ENCODE assay signal across 13 cellular contexts in genomic region chr1:229109320-229109761, GRCh38.
DNase-seq lines count a peak whose midpoint lies in the region; ATAC-seq, FAIRE-seq and TF ChIP-seq lines count a peak whose summit lies in the region.
"Had no signal": no experiment of that assay in that cellular context is flagged by ENCODE, and none has a peak within 500 bp of the region (broad histone marks: within the 10 kb centered on the region; RNA-seq: fewer than 3 reads in every experiment).

No MANE protein-coding gene starts in this region.

- FAIRE-seq in small intestine (lab: Jason Lieb, UNC), result no peak

- no peaks in the 10 kb centered on the region for H3K9me3 ChIP-seq in mucosa of stomach (ENCODE audit: control insufficient read depth, low read length)
- no peaks in the 10 kb centered on the region for H3K9me3 ChIP-seq in thoracic aorta
- no peaks in the 10 kb centered on the region for H3K9me3 ChIP-seq in small intestine (ENCODE audit: control insufficient read depth, low read depth)

- H3K9ac ChIP-seq in mucosa of stomach (ENCODE audit: low read length), result peak overlapping the region; percentile 38
- H3K9ac ChIP-seq: KMS-11 had no signal

- H3K4me1 Mint-ChIP-seq in nephron progenitor cell, result peaks cover 68% of the 10 kb centered on the region

- H3K27ac Mint-ChIP-seq in nephron progenitor cell, result no peak overlapping the region

- DNase-seq in NOMO-1 (lab: John Stamatoyannopoulos, UW; ENCODE audit: unreplicated experiment in 2 of 2) (peak; percentile 27 to 56), epidermal melanocyte (ENCODE audit: insufficient read length, low spot score) (peak; percentile 67), thoracic aorta (ENCODE audit: low spot score) (peak; percentile 20), small intestine (no peak), nephron progenitor cell (no peak), HEK293T (ENCODE audit: extremely low spot score) (no peak)
- DNase-seq: activated CD8-positive, alpha-beta memory T cell treated with anti-CD3 and anti-CD28 coated beads, Interleukin-2, amount 50 U/mL, for 48 hours; stimulated activated CD4-positive, alpha-beta T cell treated with anti-CD3 and anti-CD28 coated beads, Interleukin-2, amount 100 ng/mL, for 48 hours; stimulated activated naive CD8-positive, alpha-beta T cell treated with anti-CD3 and anti-CD28 coated beads, Interleukin-15, Interleukin-2, amounts not matched to agents 100 U/mL and 50 U/mL, for 24 hours had no signal

- TF ChIP-seq CTCF in thoracic aorta (IDR thresholded peaks at IDR 0.05) (no peak), nephron progenitor cell (IDR thresholded peaks at IDR 0.05) (no peak)

- H3K4me1 ChIP-seq in mucosa of stomach (ENCODE audit: control insufficient read depth, insufficient read depth, low read length) (peaks cover 37% of the 10 kb centered on the region), thoracic aorta (ENCODE audit: control insufficient read depth in 1 of 2, low read depth in 2 of 2) (peaks cover 17 to 84% of the 10 kb centered on the region in 2 donors), small intestine (ENCODE audit: control insufficient read depth in 2 of 2, insufficient read depth in 1 of 2, low read depth in 1 of 2, low read length in 1 of 2) (no peaks in the 10 kb centered on the region)

- H3K4me3 ChIP-seq in mucosa of stomach (ENCODE audit: low read length) (no peak overlapping the region), thoracic aorta (no peak overlapping the region), small intestine (ENCODE audit: low read depth in 1 of 2, low read length in 2 of 2) (no peak overlapping the region)

- H3K36me3 ChIP-seq in mucosa of stomach (ENCODE audit: control insufficient read depth, insufficient read depth, low read length) (no peaks in the 10 kb centered on the region), thoracic aorta (no peaks in the 10 kb centered on the region), small intestine (ENCODE audit: control insufficient read depth in 2 of 2, insufficient read depth in 2 of 2, low read length in 2 of 2) (no peaks in the 10 kb centered on the region)

- H3K27ac ChIP-seq in thoracic aorta (peak overlapping the region; percentile 76 to 95), small intestine (ENCODE audit: low read depth in 1 of 2, low read length in 1 of 2) (no peak overlapping the region)
- H3K27ac ChIP-seq: KMS-11, RWPE1 had no signal

- no peaks in the 10 kb centered on the region for H3K36me3 Mint-ChIP-seq in nephron progenitor cell (ENCODE audit: low read depth)

- H3K9me3 Mint-ChIP-seq in nephron progenitor cell, result no peaks in the 10 kb centered on the region

- 75 to 78% (median 77%) methylated on average over 5 of the region's 5 CpGs for WGBS in small intestine, 3 donors

- ATAC-seq in thoracic aorta (ENCODE audit: insufficient number of reproducible peaks, low FRiP score, low read depth) (peak; percentile 55), HG03175 (IDR thresholded peaks at IDR 0.05; ENCODE audit: unreplicated experiment) (no peak)
- ATAC-seq: stimulated activated naive CD8-positive, alpha-beta T cell treated with anti-CD3 and anti-CD28 coated beads, Interleukin-15, Interleukin-2, amounts not matched to agents 100 U/mL and 50 U/mL, for 24 hours had no signal

- no peaks in the 10 kb centered on the region for H3K27me3 ChIP-seq in mucosa of stomach (ENCODE audit: control insufficient read depth, insufficient read depth, low read length)
- H3K27me3 ChIP-seq in thoracic aorta (replicated peaks; ENCODE audit: insufficient read depth), result no peaks in the 10 kb centered on the region
- H3K27me3 ChIP-seq in small intestine (ENCODE audit: control insufficient read depth in 2 of 2, insufficient read depth in 2 of 2, low read length in 2 of 2), result no peaks in the 10 kb centered on the region

- H3K27me3 Mint-ChIP-seq in nephron progenitor cell (ENCODE audit: low read depth, poor library complexity), result peaks cover 7% of the 10 kb centered on the region

- H3K4me3 Mint-ChIP-seq in nephron progenitor cell, result no peak overlapping the region

- POLR2A ChIA-PET in HEK293T (lab: Yijun Ruan, JAX), result interaction anchor here (1.0 kb wide), 1 partner anchor 29 kb away, joined by 4 read pairs; no protein-coding TSS in a partner anchor

- CTCF ChIA-PET in HEK293T (lab: Yijun Ruan, JAX), result interaction anchor here (0.7 kb wide), 1 partner anchor 29 kb away, joined by 3 read pairs; no protein-coding TSS in a partner anchor

TF ChIP-seq in HEK293T, 16 proteins besides CTCF, POLR2A, EP300 and RAD21:
- no peak for TF ChIP-seq PKNOX1 (IDR thresholded peaks at IDR 0.05)
- no peak for TF ChIP-seq ELF4 (IDR thresholded peaks at IDR 0.05)
- no peak for TF ChIP-seq TARDBP (IDR thresholded peaks at IDR 0.05)
- TF ChIP-seq BHLHE40 (IDR thresholded peaks at IDR 0.05; ENCODE audit: borderline replicate concordance), result no peak
- TF ChIP-seq SUZ12 (IDR thresholded peaks at IDR 0.05), result no peak
- TF ChIP-seq FOXK2 (IDR thresholded peaks at IDR 0.05), result no peak
- no peak for TF ChIP-seq NFRKB (IDR thresholded peaks at IDR 0.05)
- TF ChIP-seq L3MBTL2 (conservative IDR thresholded peaks at IDR 0.05), result no peak
- TF ChIP-seq HDGF (IDR thresholded peaks at IDR 0.05; ENCODE audit: borderline replicate concordance), result no peak
TF ChIP-seq in HEK293T: peak in this region for 0.

Comparison
In these comparisons a context has a peak if more than half of its experiments do, and no peak if none do; other contexts are left out.
1. DNase-seq: peak in NOMO-1 (2 of 2), epidermal melanocyte (single experiment) and thoracic aorta (single experiment); none in small intestine (single experiment), nephron progenitor cell (single experiment) and HEK293T (single experiment).
2. H3K27ac ChIP-seq: peak in thoracic aorta (2 of 2); none in small intestine (0 of 2).